In genomic region chr11:133819114-133819513, GRCh38 we compare ENCODE assay signal across 22 cellular contexts. TPM values are rescaled to one million over a fixed set of nuclear protein-coding genes. Genes with fewer than 3 reads are reported as not detected.
"Had no signal": no experiment of that assay in that cellular context is flagged by ENCODE, and none has a peak within 500 bp of the region (broad histone marks: within the 10 kb centered on the region; RNA-seq: fewer than 3 reads in every experiment).

No MANE protein-coding gene starts in this region.

- H3K9me3 Mint-ChIP-seq: naive thymus-derived CD8-positive, alpha-beta T cell had no signal

- ATAC-seq: esophagus mucosa; heart left ventricle; left lobe of liver; mucosa of descending colon; naive thymus-derived CD8-positive, alpha-beta T cell; pancreas; right cardiac atrium had no signal

- H3K27ac Mint-ChIP-seq: naive thymus-derived CD8-positive, alpha-beta T cell; progenitor cell of endocrine pancreas had no signal

- H3K4me3 Mint-ChIP-seq: naive thymus-derived CD8-positive, alpha-beta T cell had no signal

- H3K4me3 ChIP-seq: dorsolateral prefrontal cortex, heart left ventricle, mucosa of descending colon, pancreas had no signal

- H3K27me3 ChIP-seq: pancreas had no signal

- H3K36me3 ChIP-seq: heart left ventricle, pancreas had no signal

- H3K27ac ChIP-seq: dorsolateral prefrontal cortex, heart left ventricle, pancreas had no signal

- H3K4me1 Mint-ChIP-seq: naive thymus-derived CD8-positive, alpha-beta T cell had no signal

- DNase-seq: cortex of kidney; dorsolateral prefrontal cortex; effector memory CD4-positive, alpha-beta T cell; heart left ventricle; hypothalamus; mucosa of descending colon; naive thymus-derived CD8-positive, alpha-beta T cell; nucleus accumbens; pancreas; right cardiac atrium; small intestine; stimulated activated CD4-positive, alpha-beta T cell treated with anti-CD3 and anti-CD28 coated beads, Interleukin-12 subunit alpha, Interleukin-12 subunit beta, amount 100 ng/mL, for 4 hours; stimulated activated naive CD4-positive, alpha-beta T cell treated with Interleukin-2 at 50 U/mL for 16 hours; trophoblast cell had no signal

- H3K9me3 ChIP-seq: heart left ventricle, mucosa of descending colon, pancreas had no signal

- H3K4me1 ChIP-seq: pancreas had no signal

- H3K36me3 Mint-ChIP-seq: naive thymus-derived CD8-positive, alpha-beta T cell had no signal

RNA-seq across cellular contexts. Expression of gene SPATA19, which starts 26.2 kb away (rescaled TPM):
- total RNA-seq: esophagus mucosa; fibroblast of lung; frontal cortex; glomerular endothelial cell; heart left ventricle; left lobe of liver; lower leg skin; mucosa of descending colon; naive thymus-derived CD8-positive, alpha-beta T cell; pancreas; progenitor cell of endocrine pancreas; right cardiac atrium; urinary bladder had no signal
